ENCODE assay signal across 1 cellular context in genomic region chr16:10622036-10622921, GRCh38.
TF ChIP-seq lines count a peak whose summit lies in the region.

No MANE protein-coding gene starts in this region.

TF ChIP-seq in HepG2, 621 proteins besides CTCF, POLR2A, EP300 and RAD21 (continues in another document):
- TF ChIP-seq, protein P1, sequence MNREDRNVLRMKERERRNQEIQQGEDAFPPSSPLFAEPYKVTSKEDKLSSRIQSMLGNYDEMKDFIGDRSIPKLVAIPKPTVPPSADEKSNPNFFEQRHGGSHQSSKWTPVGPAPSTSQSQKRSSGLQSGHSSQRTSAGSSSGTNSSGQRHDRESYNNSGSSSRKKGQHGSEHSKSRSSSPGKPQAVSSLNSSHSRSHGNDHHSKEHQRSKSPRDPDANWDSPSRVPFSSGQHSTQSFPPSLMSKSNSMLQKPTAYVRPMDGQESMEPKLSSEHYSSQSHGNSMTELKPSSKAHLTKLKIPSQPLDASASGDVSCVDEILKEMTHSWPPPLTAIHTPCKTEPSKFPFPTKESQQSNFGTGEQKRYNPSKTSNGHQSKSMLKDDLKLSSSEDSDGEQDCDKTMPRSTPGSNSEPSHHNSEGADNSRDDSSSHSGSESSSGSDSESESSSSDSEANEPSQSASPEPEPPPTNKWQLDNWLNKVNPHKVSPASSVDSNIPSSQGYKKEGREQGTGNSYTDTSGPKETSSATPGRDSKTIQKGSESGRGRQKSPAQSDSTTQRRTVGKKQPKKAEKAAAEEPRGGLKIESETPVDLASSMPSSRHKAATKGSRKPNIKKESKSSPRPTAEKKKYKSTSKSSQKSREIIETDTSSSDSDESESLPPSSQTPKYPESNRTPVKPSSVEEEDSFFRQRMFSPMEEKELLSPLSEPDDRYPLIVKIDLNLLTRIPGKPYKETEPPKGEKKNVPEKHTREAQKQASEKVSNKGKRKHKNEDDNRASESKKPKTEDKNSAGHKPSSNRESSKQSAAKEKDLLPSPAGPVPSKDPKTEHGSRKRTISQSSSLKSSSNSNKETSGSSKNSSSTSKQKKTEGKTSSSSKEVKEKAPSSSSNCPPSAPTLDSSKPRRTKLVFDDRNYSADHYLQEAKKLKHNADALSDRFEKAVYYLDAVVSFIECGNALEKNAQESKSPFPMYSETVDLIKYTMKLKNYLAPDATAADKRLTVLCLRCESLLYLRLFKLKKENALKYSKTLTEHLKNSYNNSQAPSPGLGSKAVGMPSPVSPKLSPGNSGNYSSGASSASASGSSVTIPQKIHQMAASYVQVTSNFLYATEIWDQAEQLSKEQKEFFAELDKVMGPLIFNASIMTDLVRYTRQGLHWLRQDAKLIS (CRISPR knock-in tag; IDR thresholded peaks at IDR 0.05), result no peak
- TF ChIP-seq NRL (CRISPR knock-in tag; IDR thresholded peaks at IDR 0.05; ENCODE audit: borderline replicate concordance) (peak; percentile 28; the same call in 1 of the 2 replicates), AHR (CRISPR knock-in tag; IDR thresholded peaks at IDR 0.05) (no peak), ZSCAN5A (CRISPR knock-in tag; IDR thresholded peaks at IDR 0.05; ENCODE audit: borderline replicate concordance) (no peak), ZNF12 (CRISPR knock-in tag; IDR thresholded peaks at IDR 0.05) (no peak), ETV5 (CRISPR knock-in tag; IDR thresholded peaks at IDR 0.05; ENCODE audit: borderline replicate concordance) (no peak), LCORL (IDR thresholded peaks at IDR 0.05) (no peak), LCORL (CRISPR knock-in tag; IDR thresholded peaks at IDR 0.05) (0 out of 2 replicates have a peak, but pooled peaks have one; percentile 27), ZNF576 (CRISPR knock-in tag; IDR thresholded peaks at IDR 0.05) (no peak), ZSCAN21 (CRISPR knock-in tag; IDR thresholded peaks at IDR 0.05; ENCODE audit: borderline replicate concordance) (no peak), SKI (IDR thresholded peaks at IDR 0.05; ENCODE audit: partially characterized antibody) (no peak), TEAD3 (CRISPR knock-in tag; optimal IDR thresholded peaks at IDR 0.05; ENCODE audit: borderline replicate concordance) (peak; percentile 22), E2F5 (CRISPR knock-in tag; conservative IDR thresholded peaks at IDR 0.05) (no peak), ZNF816 (CRISPR knock-in tag; IDR thresholded peaks at IDR 0.05; ENCODE audit: borderline replicate concordance) (0 out of 2 replicates have a peak, but pooled peaks have one; percentile 24), TGIF2 (CRISPR knock-in tag; IDR thresholded peaks at IDR 0.05) (0 out of 2 replicates have a peak, but pooled peaks have one; percentile 16), ZFP91 (CRISPR knock-in tag; IDR thresholded peaks at IDR 0.05; ENCODE audit: borderline replicate concordance) (peak; percentile 49; the same call in 1 of the 2 replicates), MYNN (CRISPR knock-in tag; IDR thresholded peaks at IDR 0.05; ENCODE audit: low read depth) (no peak), ZMYM4 (CRISPR knock-in tag; IDR thresholded peaks at IDR 0.05) (0 out of 2 replicates have a peak, but pooled peaks have one; percentile 23), MEIS1 (CRISPR knock-in tag; IDR thresholded peaks at IDR 0.05; ENCODE audit: borderline replicate concordance) (0 out of 2 replicates have a peak, but pooled peaks have one; percentile 17), ZNF136 (CRISPR knock-in tag; IDR thresholded peaks at IDR 0.05; ENCODE audit: low read depth) (no peak; the same call in 1 of the 2 replicates), ESRRA (CRISPR knock-in tag; IDR thresholded peaks at IDR 0.05; ENCODE audit: low read depth) (no peak), HNF1B (CRISPR knock-in tag; IDR thresholded peaks at IDR 0.05) (0 out of 2 replicates have a peak, but pooled peaks have one; percentile 19), SMARCE1 (IDR thresholded peaks at IDR 0.05; ENCODE audit: borderline replicate concordance) (no peak), KDM2A (CRISPR knock-in tag; IDR thresholded peaks at IDR 0.05; ENCODE audit: borderline replicate concordance, low read depth) (0 out of 2 replicates have a peak, but pooled peaks have one; percentile 13), ZNF670 (CRISPR knock-in tag; IDR thresholded peaks at IDR 0.05; ENCODE audit: borderline replicate concordance) (peak; percentile 30; the same call in 1 of the 2 replicates)
- TF ChIP-seq, protein P2, sequence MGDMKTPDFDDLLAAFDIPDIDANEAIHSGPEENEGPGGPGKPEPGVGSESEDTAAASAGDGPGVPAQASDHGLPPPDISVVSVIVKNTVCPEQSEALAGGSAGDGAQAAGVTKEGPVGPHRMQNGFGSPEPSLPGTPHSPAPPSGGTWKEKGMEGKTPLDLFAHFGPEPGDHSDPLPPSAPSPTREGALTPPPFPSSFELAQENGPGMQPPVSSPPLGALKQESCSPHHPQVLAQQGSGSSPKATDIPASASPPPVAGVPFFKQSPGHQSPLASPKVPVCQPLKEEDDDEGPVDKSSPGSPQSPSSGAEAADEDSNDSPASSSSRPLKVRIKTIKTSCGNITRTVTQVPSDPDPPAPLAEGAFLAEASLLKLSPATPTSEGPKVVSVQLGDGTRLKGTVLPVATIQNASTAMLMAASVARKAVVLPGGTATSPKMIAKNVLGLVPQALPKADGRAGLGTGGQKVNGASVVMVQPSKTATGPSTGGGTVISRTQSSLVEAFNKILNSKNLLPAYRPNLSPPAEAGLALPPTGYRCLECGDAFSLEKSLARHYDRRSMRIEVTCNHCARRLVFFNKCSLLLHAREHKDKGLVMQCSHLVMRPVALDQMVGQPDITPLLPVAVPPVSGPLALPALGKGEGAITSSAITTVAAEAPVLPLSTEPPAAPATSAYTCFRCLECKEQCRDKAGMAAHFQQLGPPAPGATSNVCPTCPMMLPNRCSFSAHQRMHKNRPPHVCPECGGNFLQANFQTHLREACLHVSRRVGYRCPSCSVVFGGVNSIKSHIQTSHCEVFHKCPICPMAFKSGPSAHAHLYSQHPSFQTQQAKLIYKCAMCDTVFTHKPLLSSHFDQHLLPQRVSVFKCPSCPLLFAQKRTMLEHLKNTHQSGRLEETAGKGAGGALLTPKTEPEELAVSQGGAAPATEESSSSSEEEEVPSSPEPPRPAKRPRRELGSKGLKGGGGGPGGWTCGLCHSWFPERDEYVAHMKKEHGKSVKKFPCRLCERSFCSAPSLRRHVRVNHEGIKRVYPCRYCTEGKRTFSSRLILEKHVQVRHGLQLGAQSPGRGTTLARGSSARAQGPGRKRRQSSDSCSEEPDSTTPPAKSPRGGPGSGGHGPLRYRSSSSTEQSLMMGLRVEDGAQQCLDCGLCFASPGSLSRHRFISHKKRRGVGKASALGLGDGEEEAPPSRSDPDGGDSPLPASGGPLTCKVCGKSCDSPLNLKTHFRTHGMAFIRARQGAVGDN (CRISPR knock-in tag; IDR thresholded peaks at IDR 0.05), result peak; percentile 59
- TF ChIP-seq, protein P3, sequence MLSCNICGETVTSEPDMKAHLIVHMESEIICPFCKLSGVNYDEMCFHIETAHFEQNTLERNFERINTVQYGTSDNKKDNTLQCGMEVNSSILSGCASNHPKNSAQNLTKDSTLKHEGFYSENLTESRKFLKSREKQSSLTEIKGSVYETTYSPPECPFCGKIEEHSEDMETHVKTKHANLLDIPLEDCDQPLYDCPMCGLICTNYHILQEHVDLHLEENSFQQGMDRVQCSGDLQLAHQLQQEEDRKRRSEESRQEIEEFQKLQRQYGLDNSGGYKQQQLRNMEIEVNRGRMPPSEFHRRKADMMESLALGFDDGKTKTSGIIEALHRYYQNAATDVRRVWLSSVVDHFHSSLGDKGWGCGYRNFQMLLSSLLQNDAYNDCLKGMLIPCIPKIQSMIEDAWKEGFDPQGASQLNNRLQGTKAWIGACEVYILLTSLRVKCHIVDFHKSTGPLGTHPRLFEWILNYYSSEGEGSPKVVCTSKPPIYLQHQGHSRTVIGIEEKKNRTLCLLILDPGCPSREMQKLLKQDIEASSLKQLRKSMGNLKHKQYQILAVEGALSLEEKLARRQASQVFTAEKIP (CRISPR knock-in tag; IDR thresholded peaks at IDR 0.05; ENCODE audit: borderline replicate concordance), result no peak
- TF ChIP-seq, protein P4, sequence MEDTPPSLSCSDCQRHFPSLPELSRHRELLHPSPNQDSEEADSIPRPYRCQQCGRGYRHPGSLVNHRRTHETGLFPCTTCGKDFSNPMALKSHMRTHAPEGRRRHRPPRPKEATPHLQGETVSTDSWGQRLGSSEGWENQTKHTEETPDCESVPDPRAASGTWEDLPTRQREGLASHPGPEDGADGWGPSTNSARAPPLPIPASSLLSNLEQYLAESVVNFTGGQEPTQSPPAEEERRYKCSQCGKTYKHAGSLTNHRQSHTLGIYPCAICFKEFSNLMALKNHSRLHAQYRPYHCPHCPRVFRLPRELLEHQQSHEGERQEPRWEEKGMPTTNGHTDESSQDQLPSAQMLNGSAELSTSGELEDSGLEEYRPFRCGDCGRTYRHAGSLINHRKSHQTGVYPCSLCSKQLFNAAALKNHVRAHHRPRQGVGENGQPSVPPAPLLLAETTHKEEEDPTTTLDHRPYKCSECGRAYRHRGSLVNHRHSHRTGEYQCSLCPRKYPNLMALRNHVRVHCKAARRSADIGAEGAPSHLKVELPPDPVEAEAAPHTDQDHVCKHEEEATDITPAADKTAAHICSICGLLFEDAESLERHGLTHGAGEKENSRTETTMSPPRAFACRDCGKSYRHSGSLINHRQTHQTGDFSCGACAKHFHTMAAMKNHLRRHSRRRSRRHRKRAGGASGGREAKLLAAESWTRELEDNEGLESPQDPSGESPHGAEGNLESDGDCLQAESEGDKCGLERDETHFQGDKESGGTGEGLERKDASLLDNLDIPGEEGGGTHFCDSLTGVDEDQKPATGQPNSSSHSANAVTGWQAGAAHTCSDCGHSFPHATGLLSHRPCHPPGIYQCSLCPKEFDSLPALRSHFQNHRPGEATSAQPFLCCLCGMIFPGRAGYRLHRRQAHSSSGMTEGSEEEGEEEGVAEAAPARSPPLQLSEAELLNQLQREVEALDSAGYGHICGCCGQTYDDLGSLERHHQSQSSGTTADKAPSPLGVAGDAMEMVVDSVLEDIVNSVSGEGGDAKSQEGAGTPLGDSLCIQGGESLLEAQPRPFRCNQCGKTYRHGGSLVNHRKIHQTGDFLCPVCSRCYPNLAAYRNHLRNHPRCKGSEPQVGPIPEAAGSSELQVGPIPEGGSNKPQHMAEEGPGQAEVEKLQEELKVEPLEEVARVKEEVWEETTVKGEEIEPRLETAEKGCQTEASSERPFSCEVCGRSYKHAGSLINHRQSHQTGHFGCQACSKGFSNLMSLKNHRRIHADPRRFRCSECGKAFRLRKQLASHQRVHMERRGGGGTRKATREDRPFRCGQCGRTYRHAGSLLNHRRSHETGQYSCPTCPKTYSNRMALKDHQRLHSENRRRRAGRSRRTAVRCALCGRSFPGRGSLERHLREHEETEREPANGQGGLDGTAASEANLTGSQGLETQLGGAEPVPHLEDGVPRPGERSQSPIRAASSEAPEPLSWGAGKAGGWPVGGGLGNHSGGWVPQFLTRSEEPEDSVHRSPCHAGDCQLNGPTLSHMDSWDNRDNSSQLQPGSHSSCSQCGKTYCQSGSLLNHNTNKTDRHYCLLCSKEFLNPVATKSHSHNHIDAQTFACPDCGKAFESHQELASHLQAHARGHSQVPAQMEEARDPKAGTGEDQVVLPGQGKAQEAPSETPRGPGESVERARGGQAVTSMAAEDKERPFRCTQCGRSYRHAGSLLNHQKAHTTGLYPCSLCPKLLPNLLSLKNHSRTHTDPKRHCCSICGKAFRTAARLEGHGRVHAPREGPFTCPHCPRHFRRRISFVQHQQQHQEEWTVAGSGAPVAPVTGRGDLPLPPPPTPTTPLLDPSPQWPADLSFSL (CRISPR knock-in tag; IDR thresholded peaks at IDR 0.05), result 0 out of 2 replicates have a peak, but pooled peaks have one; percentile 21
- TF ChIP-seq, protein P5, sequence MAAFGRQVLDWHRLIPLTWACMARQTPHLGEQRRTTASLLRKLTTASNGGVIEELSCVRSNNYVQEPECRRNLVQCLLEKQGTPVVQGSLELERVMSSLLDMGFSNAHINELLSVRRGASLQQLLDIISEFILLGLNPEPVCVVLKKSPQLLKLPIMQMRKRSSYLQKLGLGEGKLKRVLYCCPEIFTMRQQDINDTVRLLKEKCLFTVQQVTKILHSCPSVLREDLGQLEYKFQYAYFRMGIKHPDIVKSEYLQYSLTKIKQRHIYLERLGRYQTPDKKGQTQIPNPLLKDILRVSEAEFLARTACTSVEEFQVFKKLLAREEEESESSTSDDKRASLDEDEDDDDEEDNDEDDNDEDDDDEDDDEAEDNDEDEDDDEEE (CRISPR knock-in tag; IDR thresholded peaks at IDR 0.05), result 0 out of 2 replicates have a peak, but pooled peaks have one; percentile 36
